ENCODE assay signal across 20 cellular contexts in genomic region chr4:89164400-89164799, GRCh38. TPM values are rescaled to one million over a fixed set of nuclear protein-coding genes. Genes with fewer than 3 reads are reported as not detected.
A peak's percentile ranks its signal among the peaks of the same experiment; 100 is the strongest.
DNase-seq lines count a peak whose midpoint lies in the region; ATAC-seq and TF ChIP-seq lines count a peak whose summit lies in the region.
"Had no signal": no experiment of that assay in that cellular context is flagged by ENCODE, and none has a peak within 500 bp of the region (broad histone marks: within the 10 kb centered on the region; RNA-seq: fewer than 3 reads in every experiment).

No MANE protein-coding gene starts in this region.

- H3F3A ChIP-seq in Loucy (ENCODE audit: low read depth): no peaks in the 10 kb centered on the region

- H3K27ac Mint-ChIP-seq in stimulated activated naive CD8-positive, alpha-beta T cell treated with anti-CD3 and anti-CD28 coated beads, Interleukin-15, amount 100 ng/mL, for 72 hours: no peak overlapping the region
- H3K27ac Mint-ChIP-seq in activated T-helper 17 cell treated with anti-CD3 and anti-CD28 coated beads, Interleukin-2, amount 50 U/mL, for 72 hours: no peak overlapping the region
- H3K27ac Mint-ChIP-seq in WTC11: no peak overlapping the region
- H3K27ac Mint-ChIP-seq: activated CD4-positive, alpha-beta T cell treated with anti-CD3 and anti-CD28 coated beads, Interleukin-2, amount 10 ng/mL, durations not matched to agents 7 days and 5 days; B cell; naive thymus-derived CD4-positive, alpha-beta T cell; stimulated activated naive B cell treated with anti-CD40 and anti-IgM and Interleukin-4, amounts not matched to agents 10 μg/mL and 1 μg/mL and 100 μg/mL, for 72 hours had no signal

- no peaks in the 10 kb centered on the region for H3K36me3 ChIP-seq in Loucy (ENCODE audit: insufficient read depth, low read length)
- H3K36me3 ChIP-seq: gastrocnemius medialis, sigmoid colon, tibial artery had no signal

- DNase-seq in stimulated activated naive CD8-positive, alpha-beta T cell treated with anti-CD3 and anti-CD28 coated beads, Interleukin-15, amount 100 ng/mL, for 72 hours: no peak
- DNase-seq in stimulated activated naive CD8-positive, alpha-beta T cell treated with anti-CD3 and anti-CD28 coated beads, Interleukin-15, Interleukin-2, amounts not matched to agents 100 U/mL and 50 U/mL, for 24 hours: no peak
- no peak for DNase-seq in WTC11 (ENCODE audit: low spot score)
- no peak for DNase-seq in DMS114 treated with DMSO at 0.1 percent for 48 hours (lab: John Stamatoyannopoulos, UW; ENCODE audit: unreplicated experiment)
- DNase-seq: activated CD4-positive, alpha-beta T cell treated with anti-CD3 and anti-CD28 coated beads, Interleukin-2, amount 10 ng/mL, durations not matched to agents 7 days and 5 days; activated naive CD4-positive, alpha-beta T cell; amygdala; effector CD4-positive, alpha-beta T cell; gastrocnemius medialis; mesenchymal stem cell; naive thymus-derived CD4-positive, alpha-beta T cell; NCI-H187 treated with DMSO at 0.1 percent for 48 hours; NCI-H526; sigmoid colon; stimulated activated naive B cell treated with anti-CD40 and anti-IgM and Interleukin-4, amounts not matched to agents 10 μg/mL and 1 μg/mL and 100 μg/mL, for 72 hours; tibial artery had no signal

- no peak overlapping the region for H3K9ac ChIP-seq in Loucy (ENCODE audit: low read depth, low read length, poor library complexity, severe bottlenecking)

- peak; percentile 65 for ATAC-seq in stimulated activated naive CD8-positive, alpha-beta T cell treated with anti-CD3 and anti-CD28 coated beads, Interleukin-15, amount 100 ng/mL, for 72 hours
- ATAC-seq in stimulated activated naive CD8-positive, alpha-beta T cell treated with anti-CD3 and anti-CD28 coated beads, Interleukin-15, Interleukin-2, amounts not matched to agents 100 U/mL and 50 U/mL, for 24 hours: no peak
- ATAC-seq in activated T-helper 17 cell treated with anti-CD3 and anti-CD28 coated beads, Interleukin-2, amount 50 U/mL, for 72 hours (replicated peaks): peak; percentile 60
- ATAC-seq in HG02981 (IDR thresholded peaks at IDR 0.05; ENCODE audit: unreplicated experiment) (no peak), WTC11 (no peak)
- ATAC-seq: gastrocnemius medialis; naive thymus-derived CD4-positive, alpha-beta T cell; stimulated activated naive B cell treated with anti-CD40 and anti-IgM and Interleukin-4, amounts not matched to agents 10 μg/mL and 1 μg/mL and 100 μg/mL, for 72 hours had no signal

- H3K27me3 Mint-ChIP-seq in stimulated activated naive CD8-positive, alpha-beta T cell treated with anti-CD3 and anti-CD28 coated beads, Interleukin-15, amount 100 ng/mL, for 72 hours: no peaks in the 10 kb centered on the region
- peaks cover 3% of the 10 kb centered on the region for H3K27me3 Mint-ChIP-seq in activated T-helper 17 cell treated with anti-CD3 and anti-CD28 coated beads, Interleukin-2, amount 50 U/mL, for 72 hours
- no peaks in the 10 kb centered on the region; the same call in 1 of the 2 replicates for H3K27me3 Mint-ChIP-seq in WTC11 (ENCODE audit: low read depth)

- no peak overlapping the region for H2AFZ ChIP-seq in Loucy (ENCODE audit: low read length)

- no peaks in the 10 kb centered on the region for H3K27me3 ChIP-seq in Loucy (ENCODE audit: insufficient read depth, low read length, poor library complexity, severe bottlenecking)
- H3K27me3 ChIP-seq: gastrocnemius medialis, sigmoid colon, tibial artery had no signal

- no peak overlapping the region for H3K4me2 ChIP-seq in Loucy (ENCODE audit: low read depth, low read length, poor library complexity, severe bottlenecking)

- H3K4me1 ChIP-seq in Loucy (ENCODE audit: insufficient read depth, low read length, poor library complexity, severe bottlenecking): no peaks in the 10 kb centered on the region
- H3K4me1 ChIP-seq: gastrocnemius medialis, sigmoid colon, tibial artery had no signal

- CTCF ChIA-PET in WTC11 (lab: Charles Lee): no interaction called here

- H3K9me3 ChIP-seq in Loucy (ENCODE audit: insufficient read depth, low read depth, low read length): no peaks in the 10 kb centered on the region
- H3K9me3 ChIP-seq: gastrocnemius medialis, tibial artery had no signal

- POLR2A ChIA-PET in WTC11 (lab: Charles Lee): no interaction called here

- H3K4me3 ChIP-seq in Loucy (ENCODE audit: low read length, poor library complexity, severe bottlenecking): no peak overlapping the region
- H3K4me3 ChIP-seq: gastrocnemius medialis, sigmoid colon, tibial artery had no signal

- H3K4me3 Mint-ChIP-seq in stimulated activated naive CD8-positive, alpha-beta T cell treated with anti-CD3 and anti-CD28 coated beads, Interleukin-15, amount 100 ng/mL, for 72 hours: no peak overlapping the region
- H3K4me3 Mint-ChIP-seq in activated T-helper 17 cell treated with anti-CD3 and anti-CD28 coated beads, Interleukin-2, amount 50 U/mL, for 72 hours: no peak overlapping the region
- no peak overlapping the region for H3K4me3 Mint-ChIP-seq in WTC11
- H3K4me3 Mint-ChIP-seq: activated CD4-positive, alpha-beta T cell treated with anti-CD3 and anti-CD28 coated beads, Interleukin-2, amount 10 ng/mL, durations not matched to agents 7 days and 5 days; B cell; naive thymus-derived CD4-positive, alpha-beta T cell; stimulated activated naive B cell treated with anti-CD40 and anti-IgM and Interleukin-4, amounts not matched to agents 10 μg/mL and 1 μg/mL and 100 μg/mL, for 72 hours had no signal

- H3K79me2 ChIP-seq in Loucy (ENCODE audit: insufficient read depth, low read length): no peaks in the 10 kb centered on the region

- H3K36me3 Mint-ChIP-seq in activated T-helper 17 cell treated with anti-CD3 and anti-CD28 coated beads, Interleukin-2, amount 50 U/mL, for 72 hours (ENCODE audit: low read depth): no peaks in the 10 kb centered on the region
- H3K36me3 Mint-ChIP-seq in WTC11: no peaks in the 10 kb centered on the region
- H3K36me3 Mint-ChIP-seq: stimulated activated naive B cell treated with anti-CD40 and anti-IgM and Interleukin-4, amounts not matched to agents 10 μg/mL and 1 μg/mL and 100 μg/mL, for 72 hours had no signal

- TF ChIP-seq CTCF in Loucy (conservative IDR thresholded peaks at IDR 0.05; ENCODE audit: low read length) (peak; percentile 51), WTC11 (IDR thresholded peaks at IDR 0.05) (no peak)

- no peaks in the 10 kb centered on the region for H3K9me2 ChIP-seq in Loucy (replicated peaks; ENCODE audit: low read depth, low read length)

- H4K20me1 ChIP-seq in Loucy (ENCODE audit: insufficient read depth, low read length, poor library complexity, severe bottlenecking): no peaks in the 10 kb centered on the region

- H3K9me3 Mint-ChIP-seq in stimulated activated naive CD8-positive, alpha-beta T cell treated with anti-CD3 and anti-CD28 coated beads, Interleukin-15, amount 100 ng/mL, for 72 hours: no peaks in the 10 kb centered on the region
- H3K9me3 Mint-ChIP-seq in activated T-helper 17 cell treated with anti-CD3 and anti-CD28 coated beads, Interleukin-2, amount 50 U/mL, for 72 hours: no peaks in the 10 kb centered on the region
- peaks cover 6% of the 10 kb centered on the region; the same call in 1 of the 2 replicates for H3K9me3 Mint-ChIP-seq in WTC11
- H3K9me3 Mint-ChIP-seq: activated CD4-positive, alpha-beta T cell treated with anti-CD3 and anti-CD28 coated beads, Interleukin-2, amount 10 ng/mL, durations not matched to agents 7 days and 5 days; naive thymus-derived CD4-positive, alpha-beta T cell; stimulated activated naive B cell treated with anti-CD40 and anti-IgM and Interleukin-4, amounts not matched to agents 10 μg/mL and 1 μg/mL and 100 μg/mL, for 72 hours had no signal

- H3K4me1 Mint-ChIP-seq in stimulated activated naive CD8-positive, alpha-beta T cell treated with anti-CD3 and anti-CD28 coated beads, Interleukin-15, amount 100 ng/mL, for 72 hours: no peaks in the 10 kb centered on the region
- H3K4me1 Mint-ChIP-seq in activated T-helper 17 cell treated with anti-CD3 and anti-CD28 coated beads, Interleukin-2, amount 50 U/mL, for 72 hours: no peaks in the 10 kb centered on the region
- H3K4me1 Mint-ChIP-seq in WTC11: peaks cover 6% of the 10 kb centered on the region; the same call in 1 of the 2 replicates
- H3K4me1 Mint-ChIP-seq: activated CD4-positive, alpha-beta T cell treated with anti-CD3 and anti-CD28 coated beads, Interleukin-2, amount 10 ng/mL, durations not matched to agents 7 days and 5 days; B cell; naive thymus-derived CD4-positive, alpha-beta T cell; stimulated activated naive B cell treated with anti-CD40 and anti-IgM and Interleukin-4, amounts not matched to agents 10 μg/mL and 1 μg/mL and 100 μg/mL, for 72 hours had no signal

TF ChIP-seq in WTC11, 78 proteins besides CTCF, POLR2A, EP300 and RAD21 (continues in another document):
- no peak for TF ChIP-seq ZBTB43 (CRISPR knock-in tag; IDR thresholded peaks at IDR 0.05)
- no peak for TF ChIP-seq PRRX2 (CRISPR knock-in tag; IDR thresholded peaks at IDR 0.05)
- TF ChIP-seq GRHL2 (CRISPR knock-in tag; IDR thresholded peaks at IDR 0.05; ENCODE audit: insufficient replicate concordance, severe bottlenecking): no peak
- TF ChIP-seq, protein P1, sequence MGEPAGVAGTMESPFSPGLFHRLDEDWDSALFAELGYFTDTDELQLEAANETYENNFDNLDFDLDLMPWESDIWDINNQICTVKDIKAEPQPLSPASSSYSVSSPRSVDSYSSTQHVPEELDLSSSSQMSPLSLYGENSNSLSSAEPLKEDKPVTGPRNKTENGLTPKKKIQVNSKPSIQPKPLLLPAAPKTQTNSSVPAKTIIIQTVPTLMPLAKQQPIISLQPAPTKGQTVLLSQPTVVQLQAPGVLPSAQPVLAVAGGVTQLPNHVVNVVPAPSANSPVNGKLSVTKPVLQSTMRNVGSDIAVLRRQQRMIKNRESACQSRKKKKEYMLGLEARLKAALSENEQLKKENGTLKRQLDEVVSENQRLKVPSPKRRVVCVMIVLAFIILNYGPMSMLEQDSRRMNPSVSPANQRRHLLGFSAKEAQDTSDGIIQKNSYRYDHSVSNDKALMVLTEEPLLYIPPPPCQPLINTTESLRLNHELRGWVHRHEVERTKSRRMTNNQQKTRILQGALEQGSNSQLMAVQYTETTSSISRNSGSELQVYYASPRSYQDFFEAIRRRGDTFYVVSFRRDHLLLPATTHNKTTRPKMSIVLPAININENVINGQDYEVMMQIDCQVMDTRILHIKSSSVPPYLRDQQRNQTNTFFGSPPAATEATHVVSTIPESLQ (CRISPR knock-in tag; IDR thresholded peaks at IDR 0.05): no peak
- TF ChIP-seq ESRRA (CRISPR knock-in tag; IDR thresholded peaks at IDR 0.05; ENCODE audit: borderline replicate concordance): no peak

RNA-seq across cellular contexts. Expression of gene TIGD2, which starts 53.1 kb away (rescaled TPM):
- 1 to 10 TPM; 1.1 to 2.6 TPM for total RNA-seq in activated T-helper 17 cell treated with anti-CD3 and anti-CD28 coated beads, Interleukin-2, amount 50 U/mL, for 72 hours
- total RNA-seq in WTC11 (2021): 5.0 to 6.0 TPM (median 5.3 TPM) in 3 replicates

Comparison
In these comparisons a context has a peak if more than half of its experiments do, and no peak if none do; other contexts are left out.
1. ATAC-seq: peak in stimulated activated naive CD8-positive, alpha-beta T cell treated with anti-CD3 and anti-CD28 coated beads, Interleukin-15, amount 100 ng/mL, for 72 hours (single experiment) and activated T-helper 17 cell treated with anti-CD3 and anti-CD28 coated beads, Interleukin-2, amount 50 U/mL, for 72 hours (single experiment); none in stimulated activated naive CD8-positive, alpha-beta T cell treated with anti-CD3 and anti-CD28 coated beads, Interleukin-15, Interleukin-2, amounts not matched to agents 100 U/mL and 50 U/mL, for 24 hours (single experiment), HG02981 (single experiment) and WTC11 (single experiment).